In the genomic region with DNA sequence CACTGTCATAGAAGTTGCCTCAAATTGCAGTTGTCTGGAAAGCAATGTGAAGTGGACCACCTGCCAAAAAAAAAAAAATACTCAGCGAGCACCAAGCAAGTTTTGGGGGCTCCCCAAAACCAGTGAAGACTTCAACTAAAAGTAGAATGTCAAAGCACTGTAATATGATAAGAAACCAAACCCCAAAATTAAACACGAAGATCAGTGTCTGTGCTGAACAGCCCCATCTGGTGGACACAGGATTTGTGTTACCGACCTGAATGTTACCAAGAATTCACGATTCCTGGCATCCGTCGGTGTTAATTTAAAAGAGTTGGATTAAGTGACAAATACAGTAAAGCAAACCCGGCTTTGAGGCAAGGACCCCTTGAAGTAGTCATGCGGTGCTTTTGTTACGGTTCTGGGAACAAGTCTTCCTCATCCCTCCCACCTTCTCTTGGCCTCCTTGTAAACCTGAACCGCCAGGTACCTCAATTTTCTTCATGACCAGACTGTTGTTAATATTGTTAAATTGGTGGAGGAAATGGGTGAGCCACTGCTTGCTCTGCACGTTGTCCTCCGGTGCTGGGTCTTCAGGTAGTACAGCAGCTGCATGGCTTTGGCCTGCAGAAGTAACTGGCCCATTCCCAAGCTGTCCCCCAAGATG, we compare ENCODE assay signal across 9 cellular contexts. TPM values are rescaled to one million over a fixed set of nuclear protein-coding genes. Genes with fewer than 3 reads are reported as not detected.
DNase-seq lines count a peak whose midpoint lies in the region; ATAC-seq lines count a peak whose summit lies in the region.
"Had no signal": no experiment of that assay in that cellular context is flagged by ENCODE, and none has a peak within 500 bp of the region (broad histone marks: within the 10 kb centered on the region; RNA-seq: fewer than 3 reads in every experiment).

No MANE protein-coding gene starts in this region.

- peak overlapping the region; percentile 49 to 78 (median 73) for H3K4me3 Mint-ChIP-seq in T-cell
- H3K4me3 Mint-ChIP-seq in stimulated activated memory B cell treated with anti-CD40 and anti-IgM and Interleukin-4, amounts not matched to agents 10 μg/mL and 1 μg/mL and 100 μg/mL, for 72 hours: no peak overlapping the region
- H3K4me3 Mint-ChIP-seq: T-helper 1 cell treated with Interleukin-12 subunit alpha and Interleukin-12 subunit beta and Interleukin-4 antibody, amounts not matched to agents 30 μg/mL and 1 μg/mL, for 36 hours had no signal

- no peaks in the 10 kb centered on the region for H3K9me3 Mint-ChIP-seq in T-cell
- H3K9me3 Mint-ChIP-seq in stimulated activated memory B cell treated with anti-CD40 and anti-IgM and Interleukin-4, amounts not matched to agents 10 μg/mL and 1 μg/mL and 100 μg/mL, for 72 hours: no peaks in the 10 kb centered on the region
- H3K9me3 Mint-ChIP-seq: T-helper 1 cell treated with Interleukin-12 subunit alpha and Interleukin-12 subunit beta and Interleukin-4 antibody, amounts not matched to agents 30 μg/mL and 1 μg/mL, for 36 hours had no signal

- POLR2A ChIA-PET in T-cell (lab: Charles Lee): no interaction called here

- peaks cover 0 to 13% (median 13%) of the 10 kb centered on the region in 3 donors for H3K4me1 Mint-ChIP-seq in T-cell
- H3K4me1 Mint-ChIP-seq in stimulated activated memory B cell treated with anti-CD40 and anti-IgM and Interleukin-4, amounts not matched to agents 10 μg/mL and 1 μg/mL and 100 μg/mL, for 72 hours: peaks cover 13% of the 10 kb centered on the region

- CTCF ChIA-PET in T-cell (lab: Charles Lee): interaction anchor here in 1 of 2 donors (0.7 kb wide), 1 partner anchor 32 kb away, joined by 3 read pairs; the partner anchor contains the start of gene SSB

- H3K36me3 Mint-ChIP-seq in T-cell: no peaks in the 10 kb centered on the region
- no peaks in the 10 kb centered on the region for H3K36me3 Mint-ChIP-seq in stimulated activated memory B cell treated with anti-CD40 and anti-IgM and Interleukin-4, amounts not matched to agents 10 μg/mL and 1 μg/mL and 100 μg/mL, for 72 hours

- no peak overlapping the region for H3K27ac Mint-ChIP-seq in T-cell
- H3K27ac Mint-ChIP-seq in stimulated activated memory B cell treated with anti-CD40 and anti-IgM and Interleukin-4, amounts not matched to agents 10 μg/mL and 1 μg/mL and 100 μg/mL, for 72 hours: no peak overlapping the region
- H3K27ac Mint-ChIP-seq: T-helper 1 cell treated with Interleukin-12 subunit alpha and Interleukin-12 subunit beta and Interleukin-4 antibody, amounts not matched to agents 30 μg/mL and 1 μg/mL, for 36 hours had no signal

- ATAC-seq in HG03175 (IDR thresholded peaks at IDR 0.05; ENCODE audit: unreplicated experiment) (peak; percentile 59), T-cell (replicated peaks in 1 of 4) (peak; percentile 50 to 70 (median 64)), HG03432 (IDR thresholded peaks at IDR 0.05; ENCODE audit: unreplicated experiment) (no peak)
- no peak for ATAC-seq in stimulated activated memory B cell treated with anti-CD40 and anti-IgM and Interleukin-4, amounts not matched to agents 10 μg/mL and 1 μg/mL and 100 μg/mL, for 72 hours

- H3K27me3 Mint-ChIP-seq in T-cell: peaks cover 5 to 18% of the 10 kb centered on the region in 2 donors
- peaks cover 27% of the 10 kb centered on the region for H3K27me3 Mint-ChIP-seq in stimulated activated memory B cell treated with anti-CD40 and anti-IgM and Interleukin-4, amounts not matched to agents 10 μg/mL and 1 μg/mL and 100 μg/mL, for 72 hours

- DNase-seq in COR-L47 (lab: John Stamatoyannopoulos, UW) (peak; percentile 34), T-cell (peak; percentile 1 to 67 (median 48)), anterior cingulate cortex (lab: John Stamatoyannopoulos, UW) (peak in 34 of 58 donors; percentile 2 to 65 (median 14)), hippocampal formation (lab: John Stamatoyannopoulos, UW) (peak; percentile 37 to 40), smooth muscle cell of the brain vasculature (ENCODE audit: low read depth, low spot score) (peak; percentile 29)

RNA-seq across cellular contexts. Expression of gene SSB, which starts 31.3 kb away (rescaled TPM):
- 100 to 1,000 TPM in 1 of 5 donors, 10 to 100 TPM in 4; 84.3 to 118 (median 91.0) TPM for total RNA-seq in T-cell

RNA-seq across cellular contexts. Expression of gene KLHL23, which starts 33.7 kb away (rescaled TPM):
- total RNA-seq in T-cell: 1 to 10 TPM in 3 of 5 donors, under 1 TPM in 2; 0.55 to 1.3 (median 1.2) TPM

RNA-seq across cellular contexts. Expression of gene METTL5, which starts 57.3 kb away (rescaled TPM):
- 10 to 100 TPM; 27.3 to 45.8 (median 41.0) TPM for total RNA-seq in T-cell

RNA-seq across cellular contexts. Expression of gene UBR3, which starts 59.9 kb away (rescaled TPM):
- 10 to 100 TPM; 28.6 to 49.9 (median 31.3) TPM for total RNA-seq in T-cell

Comparison
In these comparisons a context has a peak if more than half of its experiments do, and no peak if none do; other contexts are left out.
1. ATAC-seq: peak in HG03175 (single experiment) and T-cell (4 of 4); none in stimulated activated memory B cell treated with anti-CD40 and anti-IgM and Interleukin-4, amounts not matched to agents 10 μg/mL and 1 μg/mL and 100 μg/mL, for 72 hours (single experiment) and HG03432 (single experiment).
2. Peak in every context shown above with its lines, with median percentiles within 50 percentile points of each other: DNase-seq.